Comparison of ENCODE assay signal across 15 cellular contexts in the genomic region with DNA sequence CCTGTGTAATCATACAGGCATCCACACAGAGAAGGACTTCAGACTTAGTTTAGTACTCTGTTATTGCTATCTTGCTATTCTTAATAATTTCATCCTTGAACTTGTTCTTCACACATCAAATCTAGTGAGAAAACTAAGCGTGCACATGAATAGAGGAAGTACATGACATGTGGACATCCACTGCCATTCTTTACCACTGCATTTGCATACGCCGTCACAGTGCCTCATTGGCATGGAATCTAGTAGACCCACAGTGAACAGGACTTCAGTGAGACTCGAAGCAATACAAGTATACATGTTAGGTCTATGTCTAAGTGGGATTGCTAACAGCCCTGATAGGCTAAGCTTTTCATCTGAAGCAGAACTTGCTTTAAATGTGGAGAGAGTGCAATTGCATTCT.
DNase-seq lines count a peak whose midpoint lies in the region; ATAC-seq, FAIRE-seq and TF ChIP-seq lines count a peak whose summit lies in the region.
"Had no signal": no experiment of that assay in that cellular context is flagged by ENCODE, and none has a peak within 500 bp of the region (broad histone marks: within the 10 kb centered on the region; RNA-seq: fewer than 3 reads in every experiment).

No MANE protein-coding gene starts in this region.

- H3K36me3 ChIP-seq in OCI-LY3 (replicated peaks; ENCODE audit: low read depth, low read length) (no peaks in the 10 kb centered on the region), left lung (no peaks in the 10 kb centered on the region)

- FAIRE-seq in urothelium cell line (lab: Jason Lieb, UNC), result no peak

- H3K27me3 ChIP-seq in OCI-LY3 (ENCODE audit: low read depth, low read length) (no peaks in the 10 kb centered on the region), left lung (no peaks in the 10 kb centered on the region)

- H3K36me3 Mint-ChIP-seq in progenitor cell of endocrine pancreas (ENCODE audit: insufficient read depth), result no peaks in the 10 kb centered on the region
- H3K36me3 Mint-ChIP-seq: brain, natural killer cell had no signal

- ATAC-seq in GM18861 (IDR thresholded peaks at IDR 0.05; ENCODE audit: unreplicated experiment), result peak; percentile 80
- ATAC-seq in GM21515 (IDR thresholded peaks at IDR 0.05; ENCODE audit: unreplicated experiment), result peak; percentile 81
- ATAC-seq in HG03066 (IDR thresholded peaks at IDR 0.05; ENCODE audit: low read depth, unreplicated experiment), result peak; percentile 70
- no peak for ATAC-seq in left lung
- ATAC-seq: natural killer cell, sciatic nerve had no signal

- no peaks in the 10 kb centered on the region for H3K9me3 Mint-ChIP-seq in progenitor cell of endocrine pancreas (ENCODE audit: low read depth)
- H3K9me3 Mint-ChIP-seq: T-helper 1 cell treated with Interleukin-12 subunit alpha and Interleukin-12 subunit beta and Interleukin-4 antibody, amounts not matched to agents 30 μg/mL and 1 μg/mL, for 36 hours had no signal

- no peak overlapping the region for H2AFZ ChIP-seq in OCI-LY3 (ENCODE audit: low read depth, low read length)

- TF ChIP-seq CTCF in OCI-LY3 (IDR thresholded peaks at IDR 0.05; ENCODE audit: low read depth, low read length), result no peak
- no peak for TF ChIP-seq CTCF in left lung (IDR thresholded peaks at IDR 0.05)
- TF ChIP-seq CTCF in progenitor cell of endocrine pancreas (IDR thresholded peaks at IDR 0.05; ENCODE audit: unreplicated experiment), result no peak

- no peaks in the 10 kb centered on the region for H3K79me2 ChIP-seq in OCI-LY3 (ENCODE audit: low read length)

- H3K27me3 Mint-ChIP-seq in progenitor cell of endocrine pancreas, result peaks cover 3% of the 10 kb centered on the region

- H3K4me1 Mint-ChIP-seq in progenitor cell of endocrine pancreas (ENCODE audit: low read depth), result peaks cover 3% of the 10 kb centered on the region
- H3K4me1 Mint-ChIP-seq: natural killer cell had no signal

- intact Hi-C loops in left lung (cut with DNase I), result no loop called here

- no peak overlapping the region for H3K4me3 Mint-ChIP-seq in progenitor cell of endocrine pancreas (ENCODE audit: low read depth)
- H3K4me3 Mint-ChIP-seq: brain; natural killer cell; T-helper 1 cell treated with Interleukin-12 subunit alpha and Interleukin-12 subunit beta and Interleukin-4 antibody, amounts not matched to agents 30 μg/mL and 1 μg/mL, for 36 hours had no signal

- H3K27ac ChIP-seq in OCI-LY3 (ENCODE audit: low read length) (no peak overlapping the region), left lung (no peak overlapping the region)

- H3K9me3 ChIP-seq in OCI-LY3 (ENCODE audit: insufficient read depth, low read length), result no peaks in the 10 kb centered on the region
- H3K9me3 ChIP-seq in left lung, result no peaks in the 10 kb centered on the region

- H3K4me1 ChIP-seq in OCI-LY3 (ENCODE audit: low read length) (peaks cover 27% of the 10 kb centered on the region), left lung (no peaks in the 10 kb centered on the region)

- H3K27ac Mint-ChIP-seq in progenitor cell of endocrine pancreas, result no peak overlapping the region
- H3K27ac Mint-ChIP-seq: brain; natural killer cell; T-helper 1 cell treated with Interleukin-12 subunit alpha and Interleukin-12 subunit beta and Interleukin-4 antibody, amounts not matched to agents 30 μg/mL and 1 μg/mL, for 36 hours had no signal

- H3K9ac ChIP-seq in OCI-LY3 (ENCODE audit: low read length), result no peak overlapping the region

- DNase-seq in left lung (no peak), SW480 (ENCODE audit: low spot score) (no peak), urothelium cell line (ENCODE audit: low spot score) (no peak), progenitor cell of endocrine pancreas (ENCODE audit: low spot score, unreplicated experiment) (no peak)
- DNase-seq: activated CD4-positive, alpha-beta T cell treated with anti-CD3 and anti-CD28 coated beads, Interleukin-2, amount 50 U/mL, for 4 hours; kidney glomerular epithelial cell; natural killer cell; NCI-H2171 treated with DMSO at 0.1 percent for 48 hours had no signal

- no peak overlapping the region for H3K4me3 ChIP-seq in OCI-LY3 (ENCODE audit: low read length)
- H3K4me3 ChIP-seq in left lung, result no peak overlapping the region

- H4K20me1 ChIP-seq in OCI-LY3 (ENCODE audit: insufficient read depth, low read length), result no peaks in the 10 kb centered on the region

- H3K4me2 ChIP-seq in OCI-LY3 (ENCODE audit: low read length), result peak overlapping the region; percentile 9; the same call in 1 of the 2 replicates
